Comparison of ENCODE assay signal across 8 cellular contexts in genomic region chr6:105994522-105995402, GRCh38.
DNase-seq lines count a peak whose midpoint lies in the region; ATAC-seq, FAIRE-seq and TF ChIP-seq lines count a peak whose summit lies in the region.

No MANE protein-coding gene starts in this region.

- ATAC-seq in DND-41 (ENCODE audit: insufficient read depth, low read depth) (peak; percentile 30), GM19328 (IDR thresholded peaks at IDR 0.05; ENCODE audit: unreplicated experiment) (no peak)

- H3K9ac ChIP-seq in DND-41 (ENCODE audit: low read depth, low read length) (peak overlapping the region; percentile 79), keratinocyte (ENCODE audit: control insufficient read depth, extremely low read depth, insufficient read depth, low read length) (peak overlapping the region; percentile 82)

- H3K4me2 ChIP-seq in DND-41 (ENCODE audit: insufficient read depth, low read length) (peak overlapping the region; percentile 92), keratinocyte (ENCODE audit: control insufficient read depth, extremely low read depth, insufficient read depth, low read depth, low read length) (peak overlapping the region; percentile 95)

- DNase-seq in DND-41 (peak; percentile 69), KBM-7 (peak; percentile 88), WERI-Rb-1 (peak; percentile 25), keratinocyte (ENCODE audit: low read depth, low spot score) (no peak), SK-N-DZ (ENCODE audit: low spot score) (no peak)
- DNase-seq in central memory CD4-positive, alpha-beta T cell, result peak; percentile 39
- DNase-seq in stimulated activated CD4-positive, alpha-beta T cell treated with anti-CD3 and anti-CD28 coated beads, Interleukin-1b, Interleukin-23, amount 100 ng/mL, for 4 hours (ENCODE audit: low read depth in 2 of 2), result peak; percentile 45 to 47

- H3K27ac ChIP-seq in DND-41 (ENCODE audit: low read length), result peak overlapping the region; percentile 94
- H3K27ac ChIP-seq in WERI-Rb-1, result peak overlapping the region; percentile 94
- peak overlapping the region; percentile 81 for H3K27ac ChIP-seq in keratinocyte (ENCODE audit: control insufficient read depth, insufficient read depth, low read length)

- peak overlapping the region; percentile 38 to 72 for H3K4me3 ChIP-seq in DND-41 (ENCODE audit: low read depth in 1 of 2, low read length in 2 of 2)
- peak overlapping the region; percentile 58 for H3K4me3 ChIP-seq in WERI-Rb-1 (ENCODE audit: low read depth, low read length)
- H3K4me3 ChIP-seq in keratinocyte (ENCODE audit: control insufficient read depth in 2 of 3, extremely low read depth in 1 of 3, insufficient read depth in 2 of 3, low read depth in 1 of 3, low read length in 3 of 3), result peak overlapping the region; percentile 54 to 93 (median 76)

- dilution Hi-C loops in keratinocyte (cut with MboI; ENCODE audit: extremely low pct_ligation_motif_present, low sequenced_read_pairs), result no loop called here

- peak; percentile 67 for FAIRE-seq in keratinocyte (lab: Jason Lieb, UNC)

- H3K9me3 ChIP-seq in DND-41 (ENCODE audit: insufficient read depth, low read length, severe bottlenecking) (no peaks in the 10 kb centered on the region), WERI-Rb-1 (ENCODE audit: severe bottlenecking) (peaks cover 2% of the 10 kb centered on the region), keratinocyte (ENCODE audit: control insufficient read depth, low read depth, low read length) (no peaks in the 10 kb centered on the region)

- no peaks in the 10 kb centered on the region for H3K9me1 ChIP-seq in keratinocyte (ENCODE audit: control insufficient read depth, extremely low read depth, insufficient read depth, low read length)

- peaks cover 4% of the 10 kb centered on the region for H3K27me3 ChIP-seq in DND-41 (ENCODE audit: insufficient read depth, low read length, poor library complexity)
- no peaks in the 10 kb centered on the region for H3K27me3 ChIP-seq in WERI-Rb-1 (ENCODE audit: insufficient read depth, low read depth, severe bottlenecking)
- no peaks in the 10 kb centered on the region for H3K27me3 ChIP-seq in keratinocyte (ENCODE audit: control insufficient read depth, extremely low read depth, insufficient read depth, low read length)

- TF ChIP-seq CTCF in DND-41 (IDR thresholded peaks at IDR 0.05; ENCODE audit: borderline replicate concordance, extremely low read depth, low read length, poor library complexity, severe bottlenecking) (no peak), WERI-Rb-1 (IDR thresholded peaks at IDR 0.05; ENCODE audit: low read depth, low read length) (no peak), keratinocyte (optimal IDR thresholded peaks at IDR 0.05 in 1 of 3, IDR thresholded peaks at IDR 0.05 in 1 of 3, conservative IDR thresholded peaks at IDR 0.05 in 1 of 3; ENCODE audit: extremely low read depth in 1 of 3, insufficient read depth in 2 of 3, low read length in 3 of 3) (no peak)

- no peaks in the 10 kb centered on the region for H3K36me3 ChIP-seq in DND-41 (ENCODE audit: insufficient read depth, low read length)
- H3K36me3 ChIP-seq in WERI-Rb-1, result no peaks in the 10 kb centered on the region
- H3K36me3 ChIP-seq in keratinocyte (ENCODE audit: control insufficient read depth in 2 of 2, extremely low read depth in 1 of 2, insufficient read depth in 2 of 2, low read length in 2 of 2), result no peaks in the 10 kb centered on the region

- no peaks in the 10 kb centered on the region for H4K20me1 ChIP-seq in DND-41 (ENCODE audit: insufficient read depth, low read length)
- no peaks in the 10 kb centered on the region for H4K20me1 ChIP-seq in keratinocyte (ENCODE audit: control insufficient read depth, extremely low read depth, insufficient read depth, low read length)

- H3K4me1 ChIP-seq in DND-41 (ENCODE audit: insufficient read depth, low read length), result peaks cover 52% of the 10 kb centered on the region
- peaks cover 32% of the 10 kb centered on the region for H3K4me1 ChIP-seq in keratinocyte (ENCODE audit: control insufficient read depth, extremely low read depth, insufficient read depth, low read length)

- no peaks in the 10 kb centered on the region for H3K79me2 ChIP-seq in DND-41 (ENCODE audit: insufficient read depth, low read length)
- no peaks in the 10 kb centered on the region for H3K79me2 ChIP-seq in keratinocyte (ENCODE audit: control insufficient read depth, insufficient read depth, low read length)

- H2AFZ ChIP-seq in DND-41 (ENCODE audit: low read depth, low read length) (peak overlapping the region; percentile 95), keratinocyte (ENCODE audit: control insufficient read depth, low read length) (peak overlapping the region; percentile 92)

- in situ Hi-C loops in KBM-7 (cut with MboI; ENCODE audit: low pct_unique_long_range_greater_than_20kb, low sequenced_read_pairs), result no loop called here

Comparison
In these comparisons a context has a peak if more than half of its experiments do, and no peak if none do; other contexts are left out.
1. DNase-seq: peak in DND-41 (single experiment), KBM-7 (single experiment), WERI-Rb-1 (single experiment), central memory CD4-positive, alpha-beta T cell (single experiment) and stimulated activated CD4-positive, alpha-beta T cell treated with anti-CD3 and anti-CD28 coated beads, Interleukin-1b, Interleukin-23, amount 100 ng/mL, for 4 hours (2 of 2); none in keratinocyte (single experiment) and SK-N-DZ (single experiment).
2. Peak in every context shown above with its lines, with median percentiles within 50 percentile points of each other: H3K27ac ChIP-seq and H3K4me3 ChIP-seq.